16 cellular contexts compared by ENCODE assay signal in the genomic region with DNA sequence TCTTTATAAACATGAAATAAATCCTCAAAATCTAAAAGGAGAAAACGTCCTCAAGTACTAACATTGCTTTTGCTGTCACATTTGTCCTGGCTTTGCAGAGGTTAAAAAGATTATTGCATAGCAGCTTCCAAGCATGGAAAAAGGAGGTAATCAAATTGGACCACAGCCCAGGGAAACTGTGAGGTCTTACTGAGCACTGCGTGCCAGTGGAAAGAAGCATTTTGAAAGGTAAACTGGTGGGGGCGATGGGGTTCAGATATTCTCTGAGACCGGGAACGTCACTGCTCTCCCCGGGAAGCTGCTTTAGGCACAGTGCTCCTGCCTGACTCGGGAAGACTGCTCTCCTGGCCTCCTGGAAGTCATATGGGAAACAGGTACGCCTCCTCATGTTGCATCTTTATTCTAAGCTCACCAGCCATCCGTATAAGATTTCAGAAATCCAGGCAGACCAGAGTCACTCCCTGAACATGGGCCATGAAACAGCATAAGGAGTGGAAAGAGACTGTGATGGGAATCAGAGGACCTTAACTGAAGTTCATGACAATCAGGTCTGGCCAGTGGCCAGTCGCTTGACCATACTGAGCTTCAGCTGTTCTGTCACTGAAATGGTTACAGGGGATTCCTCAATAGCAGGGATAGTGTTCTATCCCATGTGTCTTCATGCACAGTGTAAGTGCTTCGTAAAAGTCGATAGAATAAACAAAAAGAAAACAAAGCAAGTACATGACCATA.
A peak's percentile ranks its signal among the peaks of the same experiment; 100 is the strongest.
DNase-seq lines count a peak whose midpoint lies in the region; TF ChIP-seq lines count a peak whose summit lies in the region.
"Had no signal": no experiment of that assay in that cellular context is flagged by ENCODE, and none has a peak within 500 bp of the region (broad histone marks: within the 10 kb centered on the region; RNA-seq: fewer than 3 reads in every experiment).

No MANE protein-coding gene starts in this region.

- DNase-seq in adipocyte (ENCODE audit: low read depth) (peak; percentile 27), fibroblast of pulmonary artery (ENCODE audit: low read depth) (peak; percentile 72), NCI-H524 (lab: John Stamatoyannopoulos, UW) (no peak), NCI-H748 (lab: John Stamatoyannopoulos, UW; ENCODE audit: unreplicated experiment) (no peak)
- DNase-seq in activated naive CD8-positive, alpha-beta T cell treated with anti-CD3 and anti-CD28 coated beads for 36 hours, result no peak
- no peak for DNase-seq in activated T-cell treated with anti-CD3 and anti-CD28 coated beads, Interleukin-2, amount 50 U/mL, for 24 hours
- DNase-seq: ACHN; activated CD4-positive, alpha-beta memory T cell treated with anti-CD3 and anti-CD28 coated beads, Interleukin-2, amount 10 ng/mL, durations not matched to agents 7 days and 5 days; activated naive CD8-positive, alpha-beta T cell treated with anti-CD3 and anti-CD28 coated beads, Interleukin-2, amount 50 U/mL, for 24 hours; CD4-positive, alpha-beta memory T cell; NCI-H187 treated with DMSO at 0.1 percent for 48 hours; psoas muscle; stimulated activated CD4-positive, alpha-beta T cell treated with anti-CD3 and anti-CD28 coated beads, Interleukin-15, amount 100 ng/mL, for 24 hours had no signal

- H3K9me3 Mint-ChIP-seq in nephron, result no peaks in the 10 kb centered on the region
- no peaks in the 10 kb centered on the region for H3K9me3 Mint-ChIP-seq in activated naive CD8-positive, alpha-beta T cell treated with anti-CD3 and anti-CD28 coated beads for 36 hours
- H3K9me3 Mint-ChIP-seq in activated T-cell treated with anti-CD3 and anti-CD28 coated beads, Interleukin-2, amount 50 U/mL, for 24 hours, result no peaks in the 10 kb centered on the region
- H3K9me3 Mint-ChIP-seq: activated CD4-positive, alpha-beta memory T cell treated with anti-CD3 and anti-CD28 coated beads, Interleukin-2, amount 10 ng/mL, durations not matched to agents 7 days and 5 days; activated naive CD8-positive, alpha-beta T cell treated with anti-CD3 and anti-CD28 coated beads, Interleukin-2, amount 50 U/mL, for 24 hours; CD4-positive, alpha-beta memory T cell had no signal

- peak overlapping the region in 8 of 11 experiments; percentile 10 to 51 (median 30); a peak in 11 of 22 replicates for H3K4me2 ChIP-seq in BLaER1 treated with 17β-estradiol and CSF1 and Interleukin-3, amounts not matched to agents 10 nM and 100 nM

- H3K27me3 Mint-ChIP-seq in nephron (ENCODE audit: low read depth), result no peaks in the 10 kb centered on the region
- H3K27me3 Mint-ChIP-seq in activated naive CD8-positive, alpha-beta T cell treated with anti-CD3 and anti-CD28 coated beads for 36 hours, result peaks cover 3% of the 10 kb centered on the region
- no peaks in the 10 kb centered on the region for H3K27me3 Mint-ChIP-seq in activated T-cell treated with anti-CD3 and anti-CD28 coated beads, Interleukin-2, amount 50 U/mL, for 24 hours
- H3K27me3 Mint-ChIP-seq: CD4-positive, alpha-beta memory T cell had no signal

- no peaks in the 10 kb centered on the region for H3K9me3 ChIP-seq in BLaER1 treated with 17β-estradiol and CSF1 and Interleukin-3, amounts not matched to agents 10 nM and 100 nM (replicated peaks in 1 of 11)
- no peaks in the 10 kb centered on the region for H3K9me3 ChIP-seq in adipocyte (ENCODE audit: control insufficient read depth, low read length)
- H3K9me3 ChIP-seq: psoas muscle had no signal

- H3K36me3 Mint-ChIP-seq in nephron (ENCODE audit: low read depth), result no peaks in the 10 kb centered on the region
- no peaks in the 10 kb centered on the region for H3K36me3 Mint-ChIP-seq in activated naive CD8-positive, alpha-beta T cell treated with anti-CD3 and anti-CD28 coated beads for 36 hours
- no peaks in the 10 kb centered on the region for H3K36me3 Mint-ChIP-seq in activated T-cell treated with anti-CD3 and anti-CD28 coated beads, Interleukin-2, amount 50 U/mL, for 24 hours (ENCODE audit: low read depth)
- H3K36me3 Mint-ChIP-seq: CD4-positive, alpha-beta memory T cell had no signal

- H3K27ac Mint-ChIP-seq in nephron, result peak overlapping the region in 2 of 3 experiments; percentile 51 to 53
- no peak overlapping the region for H3K27ac Mint-ChIP-seq in activated naive CD8-positive, alpha-beta T cell treated with anti-CD3 and anti-CD28 coated beads for 36 hours
- H3K27ac Mint-ChIP-seq in activated T-cell treated with anti-CD3 and anti-CD28 coated beads, Interleukin-2, amount 50 U/mL, for 24 hours, result no peak overlapping the region
- H3K27ac Mint-ChIP-seq: activated CD4-positive, alpha-beta memory T cell treated with anti-CD3 and anti-CD28 coated beads, Interleukin-2, amount 10 ng/mL, durations not matched to agents 7 days and 5 days; activated naive CD8-positive, alpha-beta T cell treated with anti-CD3 and anti-CD28 coated beads, Interleukin-2, amount 50 U/mL, for 24 hours; CD4-positive, alpha-beta memory T cell had no signal

- peak overlapping the region in 2 of 3 experiments; percentile 8 to 56 for H3K4me3 Mint-ChIP-seq in nephron
- no peak overlapping the region for H3K4me3 Mint-ChIP-seq in activated naive CD8-positive, alpha-beta T cell treated with anti-CD3 and anti-CD28 coated beads for 36 hours
- no peak overlapping the region for H3K4me3 Mint-ChIP-seq in activated T-cell treated with anti-CD3 and anti-CD28 coated beads, Interleukin-2, amount 50 U/mL, for 24 hours
- H3K4me3 Mint-ChIP-seq: activated CD4-positive, alpha-beta memory T cell treated with anti-CD3 and anti-CD28 coated beads, Interleukin-2, amount 10 ng/mL, durations not matched to agents 7 days and 5 days; activated naive CD8-positive, alpha-beta T cell treated with anti-CD3 and anti-CD28 coated beads, Interleukin-2, amount 50 U/mL, for 24 hours; CD4-positive, alpha-beta memory T cell had no signal

- no peak overlapping the region for H3K9ac ChIP-seq in BLaER1 treated with 17β-estradiol and CSF1 and Interleukin-3, amounts not matched to agents 10 nM and 100 nM
- H3K9ac ChIP-seq in adipocyte (ENCODE audit: low read length), result no peak overlapping the region

- no peaks in the 10 kb centered on the region for H4K20me1 ChIP-seq in BLaER1 treated with 17β-estradiol and CSF1 and Interleukin-3, amounts not matched to agents 10 nM and 100 nM

- H3K27ac ChIP-seq in BLaER1 treated with 17β-estradiol and CSF1 and Interleukin-3, amounts not matched to agents 10 nM and 100 nM, result peak overlapping the region in 2 of 11 experiments; percentile 16 to 31; a peak in 3 of 22 replicates
- H3K27ac ChIP-seq: epithelial cell of prostate, psoas muscle had no signal

- H3K4me1 ChIP-seq in BLaER1 treated with 17β-estradiol and CSF1 and Interleukin-3, amounts not matched to agents 10 nM and 100 nM, result peaks cover 4 to 18% (median 11%) of the 10 kb centered on the region in 10 experiments; a peak in 19 of 20 replicates
- peaks cover 16% of the 10 kb centered on the region for H3K4me1 ChIP-seq in adipocyte (ENCODE audit: control insufficient read depth, insufficient read depth, low read length)
- H3K4me1 ChIP-seq: psoas muscle had no signal

- H3K27me3 ChIP-seq in BLaER1 treated with 17β-estradiol and CSF1 and Interleukin-3, amounts not matched to agents 10 nM and 100 nM, result no peaks in the 10 kb centered on the region
- H3K27me3 ChIP-seq in adipocyte (replicated peaks; ENCODE audit: control insufficient read depth, insufficient read depth, low read length), result no peaks in the 10 kb centered on the region

- no peak overlapping the region for H3K4me3 ChIP-seq in BLaER1 treated with 17β-estradiol and CSF1 and Interleukin-3, amounts not matched to agents 10 nM and 100 nM
- H3K4me3 ChIP-seq in adipocyte (ENCODE audit: low read length) (no peak overlapping the region), fibroblast of pulmonary artery (replicated peaks; ENCODE audit: low read depth, low read length) (no peak overlapping the region)
- H3K4me3 ChIP-seq: psoas muscle had no signal

- peaks cover 54% of the 10 kb centered on the region for H3K4me1 Mint-ChIP-seq in nephron
- peaks cover 4% of the 10 kb centered on the region for H3K4me1 Mint-ChIP-seq in activated naive CD8-positive, alpha-beta T cell treated with anti-CD3 and anti-CD28 coated beads for 36 hours
- H3K4me1 Mint-ChIP-seq in activated T-cell treated with anti-CD3 and anti-CD28 coated beads, Interleukin-2, amount 50 U/mL, for 24 hours (ENCODE audit: low read depth), result peaks cover 2% of the 10 kb centered on the region
- H3K4me1 Mint-ChIP-seq: activated CD4-positive, alpha-beta memory T cell treated with anti-CD3 and anti-CD28 coated beads, Interleukin-2, amount 10 ng/mL, durations not matched to agents 7 days and 5 days; activated naive CD8-positive, alpha-beta T cell treated with anti-CD3 and anti-CD28 coated beads, Interleukin-2, amount 50 U/mL, for 24 hours had no signal

- TF ChIP-seq CTCF in fibroblast of pulmonary artery (IDR thresholded peaks at IDR 0.05; ENCODE audit: low read length, missing control alignments) (no peak), nephron (IDR thresholded peaks at IDR 0.05; ENCODE audit: unreplicated experiment in 3 of 3) (no peak)

- no peaks in the 10 kb centered on the region for H3K36me3 ChIP-seq in BLaER1 treated with 17β-estradiol and CSF1 and Interleukin-3, amounts not matched to agents 10 nM and 100 nM
- no peaks in the 10 kb centered on the region for H3K36me3 ChIP-seq in adipocyte (ENCODE audit: control insufficient read depth, insufficient read depth, low read length, severe bottlenecking)

Comparison
In these comparisons a context has a peak if more than half of its experiments do, and no peak if none do; other contexts are left out.
1. DNase-seq: peak in adipocyte (single experiment) and fibroblast of pulmonary artery (single experiment); none in activated naive CD8-positive, alpha-beta T cell treated with anti-CD3 and anti-CD28 coated beads for 36 hours (single experiment), NCI-H524 (0 of 2), NCI-H748 (single experiment) and activated T-cell treated with anti-CD3 and anti-CD28 coated beads, Interleukin-2, amount 50 U/mL, for 24 hours (single experiment).
2. H3K27ac Mint-ChIP-seq: peak in nephron (2 of 3); none in activated naive CD8-positive, alpha-beta T cell treated with anti-CD3 and anti-CD28 coated beads for 36 hours (single experiment) and activated T-cell treated with anti-CD3 and anti-CD28 coated beads, Interleukin-2, amount 50 U/mL, for 24 hours (single experiment).
3. H3K4me3 Mint-ChIP-seq: peak in nephron (2 of 3); none in activated naive CD8-positive, alpha-beta T cell treated with anti-CD3 and anti-CD28 coated beads for 36 hours (single experiment) and activated T-cell treated with anti-CD3 and anti-CD28 coated beads, Interleukin-2, amount 50 U/mL, for 24 hours (single experiment).